ENCODE assay signal across 8 cellular contexts in the genomic region with DNA sequence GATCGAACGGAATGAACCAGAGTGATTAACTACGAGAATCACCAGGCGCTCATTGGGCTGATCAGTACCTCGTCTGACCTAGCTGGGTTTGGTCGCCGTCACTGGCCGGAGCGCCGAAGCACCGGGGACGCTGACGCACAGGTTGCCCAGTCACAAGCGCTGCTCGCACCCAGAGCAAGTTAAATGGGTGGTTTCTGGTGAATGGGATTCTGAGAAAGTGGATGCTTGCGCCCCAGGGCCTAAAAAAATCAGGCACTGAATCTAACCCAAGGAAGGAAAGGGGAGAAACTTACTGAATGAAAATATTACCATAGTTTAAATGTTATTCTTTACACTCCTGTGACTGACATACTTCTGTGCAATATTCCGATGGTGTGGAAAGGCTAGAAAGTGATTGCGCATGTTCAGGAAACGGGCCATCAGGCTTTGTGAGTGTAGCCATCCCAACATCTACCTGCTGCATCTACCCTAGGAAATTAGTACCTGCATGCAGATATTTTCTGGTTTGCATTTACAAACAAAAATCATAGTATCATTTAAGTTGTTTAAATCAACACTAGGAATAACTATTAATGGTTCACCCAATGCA. TPM values are rescaled to one million over a fixed set of nuclear protein-coding genes. Genes with fewer than 3 reads are reported as not detected.
DNase-seq lines count a peak whose midpoint lies in the region; ATAC-seq and TF ChIP-seq lines count a peak whose summit lies in the region.

No MANE protein-coding gene starts in this region.

- 16 to 22% (median 18%) methylated on average over 17 to 19 of the region's 19 CpGs for WGBS in heart left ventricle, 4 donors
- 30% methylated on average over 19 of the region's 19 CpGs for WGBS in prostate gland

- no peak for DNase-seq in WERI-Rb-1
- DNase-seq in heart left ventricle = peak in 3 of 5 donors; percentile 20 to 61 (median 25)
- no peak for DNase-seq in prostate gland (ENCODE audit: low spot score)
- no peak for DNase-seq in stimulated activated CD4-positive, alpha-beta T cell treated with anti-CD3 and anti-CD28 coated beads, Interleukin-12 subunit alpha, Interleukin-12 subunit beta, amount 100 ng/mL, for 4 hours
- DNase-seq in SHP77 treated with DMSO at 0.1 percent for 48 hours (lab: John Stamatoyannopoulos, UW) = no peak
- no peak for DNase-seq in GM19240 (ENCODE audit: insufficient read length, low spot score)

- TF ChIP-seq POLR2A in heart left ventricle (IDR thresholded peaks at IDR 0.05) (no peak), prostate gland (IDR thresholded peaks at IDR 0.05) (no peak)

- H3K27ac ChIP-seq in WERI-Rb-1 = no peak overlapping the region
- H3K27ac ChIP-seq in heart left ventricle = peak overlapping the region in 1 of 12 donors; percentile 25
- no peak overlapping the region for H3K27ac ChIP-seq in prostate gland

- ATAC-seq in GM18519 (IDR thresholded peaks at IDR 0.05; ENCODE audit: low FRiP score, unreplicated experiment) (peak; percentile 19), HG02884 (IDR thresholded peaks at IDR 0.05; ENCODE audit: unreplicated experiment) (peak; percentile 34), heart left ventricle (peak in 3 of 4 donors; percentile 37 to 79 (median 70))

- peaks cover 5% of the 10 kb centered on the region for H3K27me3 ChIP-seq in WERI-Rb-1 (ENCODE audit: insufficient read depth, low read depth, severe bottlenecking)
- H3K27me3 ChIP-seq in heart left ventricle = peaks cover 0 to 14% (median 0%) of the 10 kb centered on the region in 9 donors
- peaks cover under 1% of the 10 kb centered on the region for H3K27me3 ChIP-seq in prostate gland (replicated peaks; ENCODE audit: insufficient read depth)

- H3K9me3 ChIP-seq in WERI-Rb-1 (ENCODE audit: severe bottlenecking) = no peaks in the 10 kb centered on the region
- H3K9me3 ChIP-seq in heart left ventricle = peaks cover 0 to 3% (median 0%) of the 10 kb centered on the region in 12 donors
- no peaks in the 10 kb centered on the region for H3K9me3 ChIP-seq in prostate gland

- peaks cover 0 to 14% (median 0%) of the 10 kb centered on the region in 12 donors for H3K4me1 ChIP-seq in heart left ventricle
- H3K4me1 ChIP-seq in prostate gland (replicated peaks) = no peaks in the 10 kb centered on the region

- H3K4me3 ChIP-seq in WERI-Rb-1 (ENCODE audit: low read depth, low read length) (peak overlapping the region; percentile 65), heart left ventricle (peak overlapping the region; percentile 47 to 74 (median 62)), prostate gland (peak overlapping the region; percentile 36 to 38)

- no peaks in the 10 kb centered on the region for H3K36me3 ChIP-seq in WERI-Rb-1
- H3K36me3 ChIP-seq in heart left ventricle = no peaks in the 10 kb centered on the region
- no peaks in the 10 kb centered on the region for H3K36me3 ChIP-seq in prostate gland

- TF ChIP-seq CTCF in WERI-Rb-1 (IDR thresholded peaks at IDR 0.05; ENCODE audit: low read depth, low read length) (no peak), heart left ventricle (IDR thresholded peaks at IDR 0.05) (no peak), prostate gland (IDR thresholded peaks at IDR 0.05) (no peak)

- intact Hi-C loops in heart left ventricle (cut with DNase I) = no loop called here
- intact Hi-C loops in prostate gland (cut with DNase I) = no loop called here

RNA-seq across cellular contexts. Expression of a gene that starts 0.8 kb away (rescaled TPM):
- total RNA-seq in heart left ventricle (1 to 10 TPM in 8 of 9 donors, under 1 TPM in 1; 0.68 to 8.0 (median 3.7) TPM), prostate gland (10 to 100 TPM; 12.3 to 15.3 TPM)
- under 1 TPM; 0.27 to 0.33 TPM for polyA plus RNA-seq in heart left ventricle

Comparison
In these comparisons a context has a peak if more than half of its experiments do, and no peak if none do; other contexts are left out.
1. ATAC-seq: peak in every context shown above with its lines; median percentile 70 in heart left ventricle; 34 in HG02884; 19 in GM18519.
2. DNase-seq: peak in heart left ventricle (3 of 5); none in WERI-Rb-1 (single experiment), prostate gland (single experiment), stimulated activated CD4-positive, alpha-beta T cell treated with anti-CD3 and anti-CD28 coated beads, Interleukin-12 subunit alpha, Interleukin-12 subunit beta, amount 100 ng/mL, for 4 hours (single experiment), SHP77 treated with DMSO at 0.1 percent for 48 hours (single experiment) and GM19240 (single experiment).
3. Peak in every context shown above with its lines, with median percentiles within 50 percentile points of each other: H3K4me3 ChIP-seq.